Comparison of ENCODE assay signal across 21 cellular contexts in genomic region chr7:1309290-1309689, GRCh38.
DNase-seq lines count a peak whose midpoint lies in the region; ATAC-seq, FAIRE-seq and TF ChIP-seq lines count a peak whose summit lies in the region.
"Had no signal": no experiment of that assay in that cellular context is flagged by ENCODE, and none has a peak within 500 bp of the region (broad histone marks: within the 10 kb centered on the region; RNA-seq: fewer than 3 reads in every experiment).

No MANE protein-coding gene starts in this region.

- no peak overlapping the region for H3K9ac ChIP-seq in HepG2 (ENCODE audit: insufficient read depth, low read depth, low read length)
- no peak overlapping the region for H3K9ac ChIP-seq in K562 (ENCODE audit: insufficient read depth in 1 of 2, low read depth in 2 of 2, low read length in 2 of 2)
- H3K9ac ChIP-seq: BLaER1 had no signal

- H3K27ac ChIP-seq in HepG2 (ENCODE audit: extremely low read length, insufficient read depth, low read length): no peak overlapping the region
- no peak overlapping the region for H3K27ac ChIP-seq in right lobe of liver
- H3K27ac ChIP-seq in K562 (ENCODE audit: extremely low read depth, low read depth, low read length): no peak overlapping the region
- H3K27ac ChIP-seq: 22Rv1, BLaER1, C4-2B had no signal

- DNase-seq in HepG2 (ENCODE audit: low spot score) (no peak), right lobe of liver (no peak), HEK293T (ENCODE audit: extremely low spot score) (no peak), K562 (ENCODE audit: extremely low read depth in 1 of 4, low spot score in 3 of 4) (no peak), hypothalamus (lab: John Stamatoyannopoulos, UW) (no peak), NCI-H1092 (lab: John Stamatoyannopoulos, UW) (no peak), NCI-H1694 treated with DMSO at 0.1 percent for 48 hours (lab: John Stamatoyannopoulos, UW) (no peak)
- DNase-seq: CD4-positive, CD25-positive, alpha-beta regulatory T cell; CD8-positive, alpha-beta T cell; DMS53; DMS79 treated with DMSO at 0.1 percent for 48 hours; GF-D8; GOT3; H7 had no signal

- H3K4me1 ChIP-seq in HepG2 (ENCODE audit: insufficient read depth, low read length): no peaks in the 10 kb centered on the region
- H3K4me1 ChIP-seq in right lobe of liver: no peaks in the 10 kb centered on the region
- peaks cover 0 to 3% of the 10 kb centered on the region in 2 experiments; a peak in 1 of 5 replicates for H3K4me1 ChIP-seq in K562 (replicated peaks in 1 of 2; ENCODE audit: control insufficient read depth in 2 of 2, insufficient read depth in 2 of 2, low read length in 2 of 2)

- H3K9me3 ChIP-seq in HepG2 (ENCODE audit: low read length): no peaks in the 10 kb centered on the region
- H3K9me3 ChIP-seq in right lobe of liver: no peaks in the 10 kb centered on the region
- no peaks in the 10 kb centered on the region for H3K9me3 ChIP-seq in K562 (replicated peaks; ENCODE audit: control insufficient read depth, insufficient read depth, low read depth, low read length)
- H3K9me3 ChIP-seq: BLaER1 had no signal

- H3K9me1 ChIP-seq in K562 (ENCODE audit: control insufficient read depth, insufficient read depth, low read length): peaks cover 3% of the 10 kb centered on the region

- TF ChIP-seq RAD21 in HepG2 (CRISPR knock-in tag; IDR thresholded peaks at IDR 0.05) (no peak), K562 (CRISPR knock-in tag; conservative IDR thresholded peaks at IDR 0.05 in 1 of 2, IDR thresholded peaks at IDR 0.05 in 1 of 2) (no peak)

- POLR2A ChIA-PET in HepG2 (lab: Yijun Ruan, JAX) (no interaction called here), HEK293T (lab: Yijun Ruan, JAX) (no interaction called here), K562 (lab: Yijun Ruan, JAX) (no interaction called here)

- FAIRE-seq in HepG2 (lab: Jason Lieb, UNC) (no peak), K562 (lab: Jason Lieb, UNC) (no peak)
- FAIRE-seq: A204.1, GM19239 had no signal

- H2AFZ ChIP-seq in HepG2 (ENCODE audit: low read length) (no peak overlapping the region), K562 (ENCODE audit: low read depth, low read length) (no peak overlapping the region)

- H3K27me3 ChIP-seq in HepG2 (ENCODE audit: control insufficient read depth in 1 of 2, insufficient read depth in 2 of 2, low read length in 2 of 2): peaks cover 2 to 31% of the 10 kb centered on the region in 2 experiments; a peak in 4 of 5 replicates
- H3K27me3 ChIP-seq in right lobe of liver: no peaks in the 10 kb centered on the region
- H3K27me3 ChIP-seq in K562 (ENCODE audit: control insufficient read depth in 2 of 2, insufficient read depth in 2 of 2, low read length in 2 of 2): peaks cover 7 to 44% of the 10 kb centered on the region in 2 experiments; a peak in 4 of 5 replicates
- H3K27me3 ChIP-seq: BLaER1 had no signal

- H3K4me3 ChIP-seq in HepG2 (replicated peaks in 1 of 3; ENCODE audit: insufficient read depth in 1 of 3, low read depth in 2 of 3, low read length in 3 of 3): no peak overlapping the region
- no peak overlapping the region for H3K4me3 ChIP-seq in right lobe of liver
- H3K4me3 ChIP-seq in K562: no peak overlapping the region
- H3K4me3 ChIP-seq: BLaER1 had no signal

- TF ChIP-seq EP300 in HepG2 (IDR thresholded peaks at IDR 0.05; ENCODE audit: low read depth in 2 of 2, low read length in 2 of 2) (no peak), HepG2 (CRISPR knock-in tag; IDR thresholded peaks at IDR 0.05; ENCODE audit: borderline replicate concordance) (no peak), K562 (IDR thresholded peaks at IDR 0.05; ENCODE audit: low read length) (no peak)

- no peak for TF ChIP-seq POLR2A in HepG2 (IDR thresholded peaks at IDR 0.05; ENCODE audit: insufficient read depth in 1 of 2, low read depth in 2 of 2, low read length in 2 of 2)
- TF ChIP-seq POLR2A in right lobe of liver (IDR thresholded peaks at IDR 0.05): no peak
- TF ChIP-seq POLR2A in K562 (conservative IDR thresholded peaks at IDR 0.05): no peak

- intact Hi-C loops in HepG2 (cut with micrococcal nuclease; ENCODE audit: unreplicated experiment): no loop called here
- intact Hi-C loops in right lobe of liver (cut with DNase I): no loop called here
- intact Hi-C loops in K562 (cut with micrococcal nuclease): no loop called here

- no peaks in the 10 kb centered on the region for H3K79me2 ChIP-seq in HepG2 (ENCODE audit: insufficient read depth, low read length)
- H3K79me2 ChIP-seq in K562 (ENCODE audit: control insufficient read depth, insufficient read depth, low read length): no peaks in the 10 kb centered on the region

- ATAC-seq in HepG2 (no peak), right lobe of liver (no peak), K562 (no peak), GM21529 (IDR thresholded peaks at IDR 0.05; ENCODE audit: unreplicated experiment) (no peak)
- ATAC-seq: CD8-positive, alpha-beta T cell; HCT116 had no signal

- BruUV-seq in HepG2 (replicated peaks; lab: Mats Ljungman, UMichigan): no TSS peak
- no TSS peak for BruUV-seq in K562 (replicated peaks; lab: Mats Ljungman, UMichigan)

- in situ Hi-C loops in HepG2 (cut with HindIII; ENCODE audit: extremely low pct_ligation_motif_present, low pct_unique_long_range_greater_than_20kb): no loop called here
- in situ Hi-C loops in K562 (cut with MboI): no loop called here

- 48% methylated on average over 4 of the region's 4 CpGs for WGBS in HepG2 (ENCODE audit: low lambda C conversion rate)
- 91% methylated on average over 4 of the region's 4 CpGs for WGBS in right lobe of liver (ENCODE audit: insufficient coverage, low coverage, low lambda C conversion rate, missing lambda C conversion rate)
- WGBS in K562 (ENCODE audit: insufficient coverage, low coverage, missing lambda C conversion rate): 2% methylated on average over 4 of the region's 4 CpGs

- no peak for TF ChIP-seq CTCF in HepG2 (CRISPR knock-in tag; IDR thresholded peaks at IDR 0.05)
- TF ChIP-seq CTCF in right lobe of liver (IDR thresholded peaks at IDR 0.05): no peak
- TF ChIP-seq CTCF in K562 (IDR thresholded peaks at IDR 0.05 in 2 of 3, conservative IDR thresholded peaks at IDR 0.05 in 1 of 3; ENCODE audit: insufficient read depth in 2 of 3, low read depth in 1 of 3, low read length in 3 of 3): no peak

- CTCF ChIA-PET in HepG2 (lab: Yijun Ruan, JAX; ENCODE audit: low intra/inter-chr PET ratio, low total read pairs) (no interaction called here), HEK293T (lab: Yijun Ruan, JAX) (no interaction called here), K562 (lab: Yijun Ruan, JAX; ENCODE audit: low intra/inter-chr PET ratio) (no interaction called here)

- H3K36me3 ChIP-seq in HepG2 (replicated peaks in 1 of 2; ENCODE audit: control insufficient read depth in 1 of 2, insufficient read depth in 2 of 2, low read length in 2 of 2) (no peaks in the 10 kb centered on the region), right lobe of liver (no peaks in the 10 kb centered on the region), K562 (ENCODE audit: control insufficient read depth, insufficient read depth, low read length) (no peaks in the 10 kb centered on the region)
- H3K36me3 ChIP-seq: BLaER1 had no signal

- H4K20me1 ChIP-seq in HepG2 (ENCODE audit: insufficient read depth, low read length) (no peaks in the 10 kb centered on the region), K562 (replicated peaks; ENCODE audit: control insufficient read depth, insufficient read depth, low read length) (no peaks in the 10 kb centered on the region)
- H4K20me1 ChIP-seq: BLaER1 had no signal

- H3K4me2 ChIP-seq in HepG2 (ENCODE audit: low read depth, low read length) (no peak overlapping the region), K562 (ENCODE audit: insufficient read depth, low read length) (no peak overlapping the region)
- H3K4me2 ChIP-seq: BLaER1 had no signal

TF ChIP-seq in HEK293T, 16 proteins besides CTCF, POLR2A, EP300 and RAD21:
- TF ChIP-seq SP1 (IDR thresholded peaks at IDR 0.05) (no peak), TARDBP (IDR thresholded peaks at IDR 0.05) (0 out of 2 replicates have a peak, but pooled peaks have one; percentile 6), FOXA1 (IDR thresholded peaks at IDR 0.05) (no peak), ARNT (IDR thresholded peaks at IDR 0.05) (no peak)

TF ChIP-seq in K562, 482 proteins besides CTCF, POLR2A, EP300 and RAD21 (continues in another document):
- TF ChIP-seq COPS2 (conservative IDR thresholded peaks at IDR 0.05): no peak
- no peak for TF ChIP-seq GABPA (tag; conservative IDR thresholded peaks at IDR 0.05; ENCODE audit: low read depth)
- TF ChIP-seq PHB (CRISPR knock-in tag; IDR thresholded peaks at IDR 0.05): no peak
- TF ChIP-seq ATF1 (CRISPR knock-in tag; IDR thresholded peaks at IDR 0.05): no peak
- TF ChIP-seq ATF1 (tag; IDR thresholded peaks at IDR 0.05): 0 out of 2 replicates have a peak, but pooled peaks have one; percentile 31
- no peak for TF ChIP-seq SMAD1 (IDR thresholded peaks at IDR 0.05; ENCODE audit: low read depth, low read length, partially characterized antibody)
- TF ChIP-seq ZHX1 (conservative IDR thresholded peaks at IDR 0.05; ENCODE audit: low read length): no peak

Comparison
In these comparisons a context has a peak if more than half of its experiments do, and no peak if none do; other contexts are left out.
1. Of the 241 proteins assayed by ChIP-seq in both HepG2 and K562: peak only in HepG2: none; only in K562: IRF9, KDM1A and ZBTB2; in both: none; in neither: 232; mixed calls (peak in some experiments, not most) for 6.